1 cellular context compared by ENCODE assay signal in genomic region chr15:49421991-49422390, GRCh38.
A peak's percentile ranks its signal among the peaks of the same experiment; 100 is the strongest.
TF ChIP-seq lines count a peak whose summit lies in the region.

No MANE protein-coding gene starts in this region.

TF ChIP-seq in GM12878, 131 proteins besides CTCF, POLR2A, EP300 and RAD21 (continued from another document and continues in another):
- TF ChIP-seq E2F4 (IDR thresholded peaks at IDR 0.05; ENCODE audit: low read depth, low read length) (no peak), NR2F1 (conservative IDR thresholded peaks at IDR 0.05) (no peak), MEF2A (IDR thresholded peaks at IDR 0.05; ENCODE audit: insufficient read depth, low read depth, low read length) (no peak), ZNF24 (IDR thresholded peaks at IDR 0.05) (no peak), STAT3 (IDR thresholded peaks at IDR 0.05; ENCODE audit: low read depth, low read length) (no peak), SIN3A (IDR thresholded peaks at IDR 0.05; ENCODE audit: low read depth, low read length) (no peak), NBN (IDR thresholded peaks at IDR 0.05) (0 out of 2 replicates have a peak, but pooled peaks have one; percentile 48), NFIC (IDR thresholded peaks at IDR 0.05; ENCODE audit: low read depth, low read length) (no peak), TBL1XR1 (IDR thresholded peaks at IDR 0.05; ENCODE audit: low read depth, low read length) (no peak), TCF7 (IDR thresholded peaks at IDR 0.05; ENCODE audit: borderline replicate concordance) (peak; percentile 40; the same call in 1 of the 2 replicates), ZNF274 (IDR thresholded peaks at IDR 0.05; ENCODE audit: insufficient read depth, insufficient read length) (no peak), CBX3 (IDR thresholded peaks at IDR 0.05; ENCODE audit: borderline replicate concordance, low read depth) (no peak), SREBF1 (IDR thresholded peaks at IDR 0.05; ENCODE audit: low read length) (no peak), SPI1 (IDR thresholded peaks at IDR 0.05; ENCODE audit: borderline replicate concordance, insufficient read depth, low read depth, low read length) (no peak), EZH2 (IDR thresholded peaks at IDR 0.05; ENCODE audit: borderline replicate concordance, control insufficient read depth, low read depth, low read length) (no peak), IKZF1 (conservative IDR thresholded peaks at IDR 0.05) (no peak), LARP7 (IDR thresholded peaks at IDR 0.05) (no peak), NKRF (conservative IDR thresholded peaks at IDR 0.05) (no peak), FOXM1 (IDR thresholded peaks at IDR 0.05; ENCODE audit: low read depth, low read length) (no peak; the same call in 1 of the 2 replicates), TAF1 (IDR thresholded peaks at IDR 0.05; ENCODE audit: borderline replicate concordance, low read depth, low read length) (no peak), PAX5 (IDR thresholded peaks at IDR 0.05; ENCODE audit: borderline replicate concordance, low read depth, low read length) (no peak), PBX3 (IDR thresholded peaks at IDR 0.05; ENCODE audit: insufficient replicate concordance, low read depth, low read length) (no peak), CBX5 (IDR thresholded peaks at IDR 0.05; ENCODE audit: low read depth) (no peak), BMI1 (IDR thresholded peaks at IDR 0.05; ENCODE audit: borderline replicate concordance) (no peak), FOXK2 (IDR thresholded peaks at IDR 0.05) (no peak), JUNB (IDR thresholded peaks at IDR 0.05) (no peak), GATAD2B (conservative IDR thresholded peaks at IDR 0.05; ENCODE audit: low read depth) (no peak), CBFB (IDR thresholded peaks at IDR 0.05; ENCODE audit: low read depth) (no peak), BRCA1 (IDR thresholded peaks at IDR 0.05; ENCODE audit: low read depth, low read length) (no peak), CHD1 (IDR thresholded peaks at IDR 0.05; ENCODE audit: low read depth, low read length) (no peak), SMARCA5 (IDR thresholded peaks at IDR 0.05) (no peak), TCF12 (IDR thresholded peaks at IDR 0.05; ENCODE audit: low read depth, low read length) (no peak), CEBPZ (IDR thresholded peaks at IDR 0.05; ENCODE audit: low read depth, low read length) (no peak), JUND (IDR thresholded peaks at IDR 0.05; ENCODE audit: low read depth, low read length) (no peak), CEBPB (IDR thresholded peaks at IDR 0.05; ENCODE audit: borderline replicate concordance in 1 of 2, low read depth in 2 of 2, low read length in 2 of 2) (no peak)
- TF ChIP-seq, protein P1, sequence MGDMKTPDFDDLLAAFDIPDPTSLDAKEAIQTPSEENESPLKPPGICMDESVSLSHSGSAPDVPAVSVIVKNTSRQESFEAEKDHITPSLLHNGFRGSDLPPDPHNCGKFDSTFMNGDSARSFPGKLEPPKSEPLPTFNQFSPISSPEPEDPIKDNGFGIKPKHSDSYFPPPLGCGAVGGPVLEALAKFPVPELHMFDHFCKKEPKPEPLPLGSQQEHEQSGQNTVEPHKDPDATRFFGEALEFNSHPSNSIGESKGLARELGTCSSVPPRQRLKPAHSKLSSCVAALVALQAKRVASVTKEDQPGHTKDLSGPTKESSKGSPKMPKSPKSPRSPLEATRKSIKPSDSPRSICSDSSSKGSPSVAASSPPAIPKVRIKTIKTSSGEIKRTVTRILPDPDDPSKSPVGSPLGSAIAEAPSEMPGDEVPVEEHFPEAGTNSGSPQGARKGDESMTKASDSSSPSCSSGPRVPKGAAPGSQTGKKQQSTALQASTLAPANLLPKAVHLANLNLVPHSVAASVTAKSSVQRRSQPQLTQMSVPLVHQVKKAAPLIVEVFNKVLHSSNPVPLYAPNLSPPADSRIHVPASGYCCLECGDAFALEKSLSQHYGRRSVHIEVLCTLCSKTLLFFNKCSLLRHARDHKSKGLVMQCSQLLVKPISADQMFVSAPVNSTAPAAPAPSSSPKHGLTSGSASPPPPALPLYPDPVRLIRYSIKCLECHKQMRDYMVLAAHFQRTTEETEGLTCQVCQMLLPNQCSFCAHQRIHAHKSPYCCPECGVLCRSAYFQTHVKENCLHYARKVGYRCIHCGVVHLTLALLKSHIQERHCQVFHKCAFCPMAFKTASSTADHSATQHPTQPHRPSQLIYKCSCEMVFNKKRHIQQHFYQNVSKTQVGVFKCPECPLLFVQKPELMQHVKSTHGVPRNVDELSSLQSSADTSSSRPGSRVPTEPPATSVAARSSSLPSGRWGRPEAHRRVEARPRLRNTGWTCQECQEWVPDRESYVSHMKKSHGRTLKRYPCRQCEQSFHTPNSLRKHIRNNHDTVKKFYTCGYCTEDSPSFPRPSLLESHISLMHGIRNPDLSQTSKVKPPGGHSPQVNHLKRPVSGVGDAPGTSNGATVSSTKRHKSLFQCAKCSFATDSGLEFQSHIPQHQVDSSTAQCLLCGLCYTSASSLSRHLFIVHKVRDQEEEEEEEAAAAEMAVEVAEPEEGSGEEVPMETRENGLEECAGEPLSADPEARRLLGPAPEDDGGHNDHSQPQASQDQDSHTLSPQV (IDR thresholded peaks at IDR 0.05): no peak
- TF ChIP-seq, protein P2, sequence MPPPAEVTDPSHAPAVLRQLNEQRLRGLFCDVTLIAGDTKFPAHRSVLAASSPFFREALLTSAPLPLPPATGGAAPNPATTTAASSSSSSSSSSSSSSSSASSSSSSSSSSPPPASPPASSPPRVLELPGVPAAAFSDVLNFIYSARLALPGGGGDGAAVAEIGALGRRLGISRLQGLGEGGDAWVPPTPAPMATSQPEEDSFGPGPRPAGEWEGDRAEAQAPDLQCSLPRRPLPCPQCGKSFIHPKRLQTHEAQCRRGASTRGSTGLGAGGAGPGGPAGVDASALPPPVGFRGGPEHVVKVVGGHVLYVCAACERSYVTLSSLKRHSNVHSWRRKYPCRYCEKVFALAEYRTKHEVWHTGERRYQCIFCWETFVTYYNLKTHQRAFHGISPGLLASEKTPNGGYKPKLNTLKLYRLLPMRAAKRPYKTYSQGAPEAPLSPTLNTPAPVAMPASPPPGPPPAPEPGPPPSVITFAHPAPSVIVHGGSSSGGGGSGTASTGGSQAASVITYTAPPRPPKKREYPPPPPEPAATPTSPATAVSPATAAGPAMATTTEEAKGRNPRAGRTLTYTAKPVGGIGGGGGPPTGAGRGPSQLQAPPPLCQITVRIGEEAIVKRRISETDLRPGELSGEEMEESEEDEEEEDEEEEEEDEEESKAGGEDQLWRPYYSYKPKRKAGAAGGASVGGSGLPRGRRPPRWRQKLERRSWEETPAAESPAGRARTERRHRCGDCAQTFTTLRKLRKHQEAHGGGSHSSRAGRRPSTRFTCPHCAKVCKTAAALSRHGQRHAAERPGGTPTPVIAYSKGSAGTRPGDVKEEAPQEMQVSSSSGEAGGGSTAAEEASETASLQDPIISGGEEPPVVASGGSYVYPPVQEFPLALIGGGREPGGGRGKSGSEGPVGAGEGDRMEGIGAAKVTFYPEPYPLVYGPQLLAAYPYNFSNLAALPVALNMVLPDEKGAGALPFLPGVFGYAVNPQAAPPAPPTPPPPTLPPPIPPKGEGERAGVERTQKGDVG (CRISPR knock-in tag; IDR thresholded peaks at IDR 0.05): no peak
- TF ChIP-seq, protein P3, sequence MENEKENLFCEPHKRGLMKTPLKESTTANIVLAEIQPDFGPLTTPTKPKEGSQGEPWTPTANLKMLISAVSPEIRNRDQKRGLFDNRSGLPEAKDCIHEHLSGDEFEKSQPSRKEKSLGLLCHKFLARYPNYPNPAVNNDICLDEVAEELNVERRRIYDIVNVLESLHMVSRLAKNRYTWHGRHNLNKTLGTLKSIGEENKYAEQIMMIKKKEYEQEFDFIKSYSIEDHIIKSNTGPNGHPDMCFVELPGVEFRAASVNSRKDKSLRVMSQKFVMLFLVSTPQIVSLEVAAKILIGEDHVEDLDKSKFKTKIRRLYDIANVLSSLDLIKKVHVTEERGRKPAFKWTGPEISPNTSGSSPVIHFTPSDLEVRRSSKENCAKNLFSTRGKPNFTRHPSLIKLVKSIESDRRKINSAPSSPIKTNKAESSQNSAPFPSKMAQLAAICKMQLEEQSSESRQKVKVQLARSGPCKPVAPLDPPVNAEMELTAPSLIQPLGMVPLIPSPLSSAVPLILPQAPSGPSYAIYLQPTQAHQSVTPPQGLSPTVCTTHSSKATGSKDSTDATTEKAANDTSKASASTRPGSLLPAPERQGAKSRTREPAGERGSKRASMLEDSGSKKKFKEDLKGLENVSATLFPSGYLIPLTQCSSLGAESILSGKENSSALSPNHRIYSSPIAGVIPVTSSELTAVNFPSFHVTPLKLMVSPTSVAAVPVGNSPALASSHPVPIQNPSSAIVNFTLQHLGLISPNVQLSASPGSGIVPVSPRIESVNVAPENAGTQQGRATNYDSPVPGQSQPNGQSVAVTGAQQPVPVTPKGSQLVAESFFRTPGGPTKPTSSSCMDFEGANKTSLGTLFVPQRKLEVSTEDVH (IDR thresholded peaks at IDR 0.05; ENCODE audit: low read depth, partially characterized antibody): peak; percentile 52
- TF ChIP-seq, protein P4, sequence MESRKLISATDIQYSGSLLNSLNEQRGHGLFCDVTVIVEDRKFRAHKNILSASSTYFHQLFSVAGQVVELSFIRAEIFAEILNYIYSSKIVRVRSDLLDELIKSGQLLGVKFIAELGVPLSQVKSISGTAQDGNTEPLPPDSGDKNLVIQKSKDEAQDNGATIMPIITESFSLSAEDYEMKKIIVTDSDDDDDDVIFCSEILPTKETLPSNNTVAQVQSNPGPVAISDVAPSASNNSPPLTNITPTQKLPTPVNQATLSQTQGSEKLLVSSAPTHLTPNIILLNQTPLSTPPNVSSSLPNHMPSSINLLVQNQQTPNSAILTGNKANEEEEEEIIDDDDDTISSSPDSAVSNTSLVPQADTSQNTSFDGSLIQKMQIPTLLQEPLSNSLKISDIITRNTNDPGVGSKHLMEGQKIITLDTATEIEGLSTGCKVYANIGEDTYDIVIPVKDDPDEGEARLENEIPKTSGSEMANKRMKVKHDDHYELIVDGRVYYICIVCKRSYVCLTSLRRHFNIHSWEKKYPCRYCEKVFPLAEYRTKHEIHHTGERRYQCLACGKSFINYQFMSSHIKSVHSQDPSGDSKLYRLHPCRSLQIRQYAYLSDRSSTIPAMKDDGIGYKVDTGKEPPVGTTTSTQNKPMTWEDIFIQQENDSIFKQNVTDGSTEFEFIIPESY (IDR thresholded peaks at IDR 0.05): peak; percentile 77; the same call in 1 of the 2 replicates
